In the genomic region with DNA sequence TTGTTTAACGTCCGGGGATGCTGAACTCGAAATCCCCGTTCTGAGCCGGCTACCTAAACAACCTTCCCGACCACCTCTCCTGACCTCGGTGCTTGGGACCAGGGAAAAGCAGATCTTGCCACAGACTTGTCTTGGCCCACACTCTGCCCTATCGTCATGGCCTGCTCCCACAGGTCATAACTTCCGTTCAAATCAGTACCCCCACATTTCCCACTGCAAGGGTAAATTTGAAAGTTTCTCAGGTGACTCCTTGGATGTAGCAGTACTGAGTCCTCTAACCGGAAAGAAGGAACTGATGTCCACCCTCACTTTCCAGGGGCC, we compare ENCODE assay signal across 8 cellular contexts. TPM values are rescaled to one million over a fixed set of nuclear protein-coding genes. Genes with fewer than 3 reads are reported as not detected.
DNase-seq lines count a peak whose midpoint lies in the region; ATAC-seq, FAIRE-seq and TF ChIP-seq lines count a peak whose summit lies in the region.

No MANE protein-coding gene starts in this region.

- H3K4me3 Mint-ChIP-seq in Calu3 (ENCODE audit: low read depth, unreplicated experiment), result peak overlapping the region; percentile 88

- no peaks in the 10 kb centered on the region for H3K9me3 Mint-ChIP-seq in Calu3 (ENCODE audit: low read depth, unreplicated experiment)

- POLR2A ChIA-PET in GM12878 (lab: Charles Lee), result interaction anchor here (0.6 to 6.2 kb wide), 8 partner anchors 9 to 176 kb away, joined by 3 to 73 read pairs (median 4); a partner anchor contains a TSS

- no peak overlapping the region for H2BK15ac ChIP-seq in mesendoderm (replicated peaks; ENCODE audit: low read depth)

- H3K9ac ChIP-seq in GM12878 (ENCODE audit: control insufficient read depth, insufficient read depth, low read length) (peak overlapping the region; percentile 67), mesendoderm (ENCODE audit: low read length) (peak overlapping the region; percentile 70)

- no peak overlapping the region for H3K4ac ChIP-seq in mesendoderm (ENCODE audit: low read depth, low read length)

- in situ Hi-C loops in GM12878 (cut with MboI), result no loop called here

- H3K9me3 ChIP-seq in GM12878 (replicated peaks; ENCODE audit: control insufficient read depth, insufficient read depth, low read length), result no peaks in the 10 kb centered on the region

- H4K8ac ChIP-seq in mesendoderm (ENCODE audit: low read depth, low read length), result no peak overlapping the region

- 0 out of 4 replicates have a peak, but pooled peaks of 1 of the 2 experiments have one; percentile 20 for TF ChIP-seq EP300 in GM12878 (IDR thresholded peaks at IDR 0.05; ENCODE audit: borderline replicate concordance in 1 of 2, control insufficient read depth in 1 of 2, low read depth in 2 of 2, low read length in 2 of 2)

- 13% methylated on average over 10 of the region's 10 CpGs for WGBS in GM12878 (ENCODE audit: insufficient coverage, insufficient replicate concordance, low lambda C conversion rate, missing lambda C conversion rate)
- no CpG with 5 or more reads among the region's 10 CpGs for WGBS in mesendoderm (ENCODE audit: extremely low coverage, insufficient coverage, low lambda C conversion rate)

- H3K27ac Mint-ChIP-seq in Calu3 (ENCODE audit: unreplicated experiment), result no peak overlapping the region

- ATAC-seq in HG02970 (IDR thresholded peaks at IDR 0.05; ENCODE audit: low FRiP score, unreplicated experiment), result peak; percentile 11
- ATAC-seq in GM12878, result peak; percentile 10
- ATAC-seq in GM19324 (IDR thresholded peaks at IDR 0.05; ENCODE audit: low FRiP score, unreplicated experiment), result no peak

- H3K27me3 Mint-ChIP-seq in Calu3 (ENCODE audit: unreplicated experiment), result no peaks in the 10 kb centered on the region

- BruUV-seq in Calu3 (replicated peaks; lab: Mats Ljungman, UMichigan) (TSS peak; percentile 90), GM12878 (replicated peaks; lab: Mats Ljungman, UMichigan) (TSS peak; percentile 97)

- H2AK5ac ChIP-seq in mesendoderm (ENCODE audit: low read length), result no peak overlapping the region

- H3K56ac ChIP-seq in mesendoderm (ENCODE audit: low read length), result peak overlapping the region; percentile 86

- no peak overlapping the region for H2BK5ac ChIP-seq in mesendoderm (ENCODE audit: low read length)

- DNase-seq in Calu3 (no peak), GM12878 (ENCODE audit: low read depth, low spot score) (no peak), mesendoderm (no peak), urothelium cell line (ENCODE audit: low spot score) (no peak), NCI-H524 treated with DMSO at 0.1 percent for 48 hours (lab: John Stamatoyannopoulos, UW) (no peak), SW 1271 (lab: John Stamatoyannopoulos, UW) (no peak)

- TF ChIP-seq RAD21 in GM12878 (IDR thresholded peaks at IDR 0.05; ENCODE audit: insufficient read depth, low read depth, low read length), result no peak

- TF ChIP-seq CTCF in Calu3 (IDR thresholded peaks at IDR 0.05; ENCODE audit: unreplicated experiment) (no peak), GM12878 (IDR thresholded peaks at IDR 0.05 in 2 of 3, conservative IDR thresholded peaks at IDR 0.05 in 1 of 3; ENCODE audit: control insufficient read depth in 2 of 3, extremely low read depth in 1 of 3, insufficient read depth in 1 of 3, low read depth in 3 of 3, low read length in 3 of 3) (no peak)

- RAD21 ChIA-PET in GM12878 (lab: Charles Lee; ENCODE audit: unreplicated experiment), result interaction anchor here (1.0 to 3.3 kb wide), 10 partner anchors 10 to 350 kb away, joined by 3 to 17 read pairs (median 10); a partner anchor contains a TSS

- H4K20me1 ChIP-seq in GM12878 (ENCODE audit: control insufficient read depth, insufficient read depth), result no peaks in the 10 kb centered on the region

- H3K36me3 Mint-ChIP-seq in Calu3 (ENCODE audit: insufficient read depth, unreplicated experiment), result peaks cover 61% of the 10 kb centered on the region

- H4K5ac ChIP-seq in mesendoderm (ENCODE audit: low read length), result no peak overlapping the region

- CTCF ChIA-PET in Calu3 (lab: Charles Lee), result interaction anchor here (0.6 to 1.4 kb wide), 4 partner anchors 8 to 100 kb away, joined by 3 to 4 read pairs (median 3); a partner anchor contains a TSS
- CTCF ChIA-PET in GM12878 (lab: Yijun Ruan, JAX), result interaction anchor here (0.7 to 6.0 kb wide), 13 partner anchors 8 to 100 kb away, joined by 3 to 56 read pairs (median 4); a partner anchor contains a TSS

- H3K27ac ChIP-seq in GM12878 (ENCODE audit: control insufficient read depth, insufficient read depth) (peak overlapping the region; percentile 89), mesendoderm (ENCODE audit: low read depth, low read length) (peak overlapping the region; percentile 5)

- peaks cover 33% of the 10 kb centered on the region for H3K79me2 ChIP-seq in GM12878 (ENCODE audit: control insufficient read depth, insufficient read depth, low read length)
- peaks cover 7% of the 10 kb centered on the region for H3K79me2 ChIP-seq in mesendoderm (ENCODE audit: control insufficient read depth, insufficient read depth, low read length)

- H3K4me3 ChIP-seq in GM12878 (peak overlapping the region; percentile 60), mesendoderm (ENCODE audit: low read length) (no peak overlapping the region)

- H3K4me1 ChIP-seq in GM12878 (ENCODE audit: control insufficient read depth, insufficient read depth, low read length), result peaks cover 8% of the 10 kb centered on the region
- peaks cover 2% of the 10 kb centered on the region for H3K4me1 ChIP-seq in mesendoderm (ENCODE audit: control insufficient read depth, low read depth, low read length)

- H2BK120ac ChIP-seq in mesendoderm (ENCODE audit: low read depth, low read length), result no peak overlapping the region

- peaks cover 8% of the 10 kb centered on the region for H3K79me1 ChIP-seq in mesendoderm (ENCODE audit: low read length)

- H3K4me2 ChIP-seq in GM12878 (ENCODE audit: control insufficient read depth, insufficient read depth), result peak overlapping the region; percentile 89
- peak overlapping the region; percentile 76 for H3K4me2 ChIP-seq in mesendoderm (ENCODE audit: low read length)

- peak overlapping the region; percentile 85 for H2AFZ ChIP-seq in GM12878 (ENCODE audit: control insufficient read depth, low read depth, low read length)

- SMC1A ChIA-PET in GM12878 (lab: Charles Lee; ENCODE audit: uncharacterized antibody, unreplicated experiment), result interaction anchor here (0.6 to 2.6 kb wide), 12 partner anchors 8 to 262 kb away, joined by 3 to 19 read pairs (median 4); a partner anchor contains a TSS

- peaks cover 22% of the 10 kb centered on the region for H3K4me1 Mint-ChIP-seq in Calu3 (ENCODE audit: low read depth, unreplicated experiment)

- no peak for TF ChIP-seq POLR2A in GM12878 (IDR thresholded peaks at IDR 0.05; ENCODE audit: low read depth, low read length)

- H3K27me3 ChIP-seq in GM12878 (replicated peaks in 1 of 2; ENCODE audit: control insufficient read depth in 2 of 2, insufficient read depth in 2 of 2, low read length in 1 of 2) (no peaks in the 10 kb centered on the region), mesendoderm (ENCODE audit: insufficient read depth, low read length, poor library complexity) (no peaks in the 10 kb centered on the region)

- H3K18ac ChIP-seq in mesendoderm (ENCODE audit: low read length), result no peak overlapping the region

- intact Hi-C loops in Calu3 (cut with micrococcal nuclease; ENCODE audit: unreplicated experiment) (no loop called here), GM12878 (cut with micrococcal nuclease; ENCODE audit: unreplicated experiment) (loop anchor here (1.0 to 10.0 kb wide), 3 partner anchors 10 to 435 kb away; a partner anchor contains a TSS)

- FAIRE-seq in GM12878 (lab: Jason Lieb, UNC), result no peak
- no peak for FAIRE-seq in urothelium cell line (lab: Jason Lieb, UNC)

- no peak overlapping the region for H3K23ac ChIP-seq in mesendoderm (ENCODE audit: low read length)

- H3K36me3 ChIP-seq in GM12878 (ENCODE audit: control insufficient read depth in 2 of 2, insufficient read depth in 2 of 2, low read length in 1 of 2) (peaks cover 8 to 15% of the 10 kb centered on the region in 2 experiments), mesendoderm (ENCODE audit: control insufficient read depth, insufficient read depth, low read length) (peaks cover 28% of the 10 kb centered on the region)

RNA-seq across cellular contexts. Expression of a gene that starts 0.6 kb away (rescaled TPM):
- total RNA-seq in Calu3 (2022) (65.3 and 70.9 TPM in 2 replicates), GM12878 (2014; rRNA removed) (54.0 and 63.9 TPM in 2 replicates), GM12878 (2014; rRNA removed; fragmentation: Illumina TruSeq; extraction: Trizol) (55.1 and 55.6 TPM in 2 replicates), GM12878 (2021) (61.4 and 66.1 TPM in 2 replicates)
- total RNA-seq in GM12878 (2013; cell fraction: nucleolus; rRNA removed), result 86.0 and 99.3 TPM in 2 replicates
- 38.1 TPM for polyA plus RNA-seq in GM12878 (2011; ENCODE audit: low read depth)
- polyA plus RNA-seq in GM12878 (2011; rRNA removed) (72.6 and 75.2 TPM in 2 replicates), GM12878 (2014; fragmentation: Illumina TruSeq; extraction: Trizol) (70.4 and 72.4 TPM in 2 replicates), GM12878 (2014; fragmentation: Nextera tagmentation; extraction: Ambion mirVana) (10 to 100 TPM; 60.7 to 65.7 TPM), GM12878 (2014; rRNA removed) (52.9 and 55.0 TPM in 2 replicates), GM12878 (2016; fragmentation: Nextera tagmentation; extraction: Ambion mirVana) (10 to 100 TPM; 60.5 to 61.9 TPM)
- 75.3 and 79.2 TPM in 2 replicates for polyA plus RNA-seq in GM12878 (2011; cell fraction: cytosol; rRNA removed)
- 84.1 and 96.7 TPM in 2 replicates for polyA plus RNA-seq in GM12878 (2011; cell fraction: nucleus; rRNA removed)
- polyA plus RNA-seq in GM12878 (2012), result 28.1 and 30.3 TPM in 2 replicates
- polyA minus RNA-seq in GM12878 (2011; rRNA and poly(A)+ RNA removed), result 88.0 and 92.9 TPM in 2 replicates
- 33.0 and 43.8 TPM in 2 replicates for polyA minus RNA-seq in GM12878 (2011; cell fraction: cytosol; rRNA and poly(A)+ RNA removed)
- polyA minus RNA-seq in GM12878 (2011; cell fraction: nucleus; rRNA and poly(A)+ RNA removed), result 27.3 and 65.8 TPM in 2 replicates
- 47.3 TPM for polyA plus RNA-seq in mesendoderm (2013, experiment 1 of 2)
- 49.8 TPM for polyA plus RNA-seq in mesendoderm (2013, experiment 2 of 2)

RNA-seq across cellular contexts. Expression of a gene that starts 9.6 kb away (rescaled TPM):
- total RNA-seq in Calu3 (2022) (101 and 113 TPM in 2 replicates), GM12878 (2014; rRNA removed) (96.2 and 106 TPM in 2 replicates), GM12878 (2014; rRNA removed; fragmentation: Illumina TruSeq; extraction: Trizol) (103 and 113 TPM in 2 replicates), GM12878 (2021) (105 and 115 TPM in 2 replicates)
- total RNA-seq in GM12878 (2013; cell fraction: nucleolus; rRNA removed), result 38.4 and 43.2 TPM in 2 replicates
- polyA plus RNA-seq in GM12878 (2011; ENCODE audit: low read depth), result 71.5 TPM
- polyA plus RNA-seq in GM12878 (2011; rRNA removed) (175 and 221 TPM in 2 replicates), GM12878 (2014; fragmentation: Illumina TruSeq; extraction: Trizol) (125 and 129 TPM in 2 replicates), GM12878 (2014; fragmentation: Nextera tagmentation; extraction: Ambion mirVana) (10 to 100 TPM; 54.3 to 71.6 TPM), GM12878 (2014; rRNA removed) (106 and 118 TPM in 2 replicates), GM12878 (2016; fragmentation: Nextera tagmentation; extraction: Ambion mirVana) (100 to 1,000 TPM; 175 to 195 TPM)
- 284 and 348 TPM in 2 replicates for polyA plus RNA-seq in GM12878 (2011; cell fraction: cytosol; rRNA removed)
- 231 and 240 TPM in 2 replicates for polyA plus RNA-seq in GM12878 (2011; cell fraction: nucleus; rRNA removed)
- polyA plus RNA-seq in GM12878 (2012), result 53.0 and 76.1 TPM in 2 replicates
- 257 and 258 TPM in 2 replicates for polyA minus RNA-seq in GM12878 (2011; rRNA and poly(A)+ RNA removed)
- 104 and 113 TPM in 2 replicates for polyA minus RNA-seq in GM12878 (2011; cell fraction: cytosol; rRNA and poly(A)+ RNA removed)
- polyA minus RNA-seq in GM12878 (2011; cell fraction: nucleus; rRNA and poly(A)+ RNA removed), result 50.1 and 66.8 TPM in 2 replicates
- 154 TPM for polyA plus RNA-seq in mesendoderm (2013, experiment 1 of 2)
- 151 TPM for polyA plus RNA-seq in mesendoderm (2013, experiment 2 of 2)

RNA-seq across cellular contexts. Expression of a gene that starts 36.5 kb away (rescaled TPM):
- total RNA-seq in Calu3 (2022) (0.85 and 1.0 TPM in 2 replicates), GM12878 (2014; rRNA removed) (0.87 and 1.2 TPM in 2 replicates), GM12878 (2014; rRNA removed; fragmentation: Illumina TruSeq; extraction: Trizol) (0.27 and 0.37 TPM in 2 replicates), GM12878 (2021) (0.66 and 0.69 TPM in 2 replicates)
- total RNA-seq in GM12878 (2013; cell fraction: nucleolus; rRNA removed), result 3.3 and 4.7 TPM in 2 replicates
- polyA plus RNA-seq in GM12878 (2011; ENCODE audit: low read depth), result 0.84 TPM
- polyA plus RNA-seq in GM12878 (2011; rRNA removed) (0.69 and 1.1 TPM in 2 replicates), GM12878 (2014; fragmentation: Illumina TruSeq; extraction: Trizol) (0.17 and 0.66 TPM in 2 replicates), GM12878 (2014; fragmentation: Nextera tagmentation; extraction: Ambion mirVana) (1 to 10 TPM in 1 of 2 experiments, under 1 TPM in 1; 0.68 to 1.3 TPM), GM12878 (2014; rRNA removed) (1.3 and 1.5 TPM in 2 replicates), GM12878 (2016; fragmentation: Nextera tagmentation; extraction: Ambion mirVana) (1 to 10 TPM in 1 of 2 experiments, under 1 TPM in 1; 0.97 to 1.5 TPM)
- polyA plus RNA-seq in GM12878 (2011; cell fraction: cytosol; rRNA removed), result 0.59 and 0.61 TPM in 2 replicates
- 1.9 and 2.3 TPM in 2 replicates for polyA plus RNA-seq in GM12878 (2011; cell fraction: nucleus; rRNA removed)
- 0.94 and 1.6 TPM in 2 replicates for polyA plus RNA-seq in GM12878 (2012)
- polyA minus RNA-seq in GM12878 (2011; rRNA and poly(A)+ RNA removed), result 0.88 and 1.6 TPM in 2 replicates
- 0.94 TPM in 2 replicates for polyA minus RNA-seq in GM12878 (2011; cell fraction: cytosol; rRNA and poly(A)+ RNA removed)
- polyA minus RNA-seq in GM12878 (2011; cell fraction: nucleus; rRNA and poly(A)+ RNA removed), result 2.4 and 2.8 TPM in 2 replicates
- polyA plus RNA-seq in mesendoderm (2013, experiment 1 of 2), result 1.1 TPM
- polyA plus RNA-seq in mesendoderm (2013, experiment 2 of 2), result 1.2 TPM

RNA-seq across cellular contexts. Expression of a gene that starts 37.3 kb away (rescaled TPM):
- total RNA-seq in Calu3 (2022) (30.4 and 32.1 TPM in 2 replicates), GM12878 (2014; rRNA removed) (71.8 and 84.5 TPM in 2 replicates), GM12878 (2014; rRNA removed; fragmentation: Illumina TruSeq; extraction: Trizol) (57.1 and 59.5 TPM in 2 replicates), GM12878 (2021) (58.8 and 60.4 TPM in 2 replicates)
- 46.0 and 58.5 TPM in 2 replicates for total RNA-seq in GM12878 (2013; cell fraction: nucleolus; rRNA removed)
- 32.7 TPM for polyA plus RNA-seq in GM12878 (2011; ENCODE audit: low read depth)
- polyA plus RNA-seq in GM12878 (2011; rRNA removed) (77.0 and 98.3 TPM in 2 replicates), GM12878 (2014; fragmentation: Illumina TruSeq; extraction: Trizol) (51.8 and 73.5 TPM in 2 replicates), GM12878 (2014; fragmentation: Nextera tagmentation; extraction: Ambion mirVana) (10 to 100 TPM; 14.9 to 33.0 TPM), GM12878 (2014; rRNA removed) (64.7 and 73.5 TPM in 2 replicates), GM12878 (2016; fragmentation: Nextera tagmentation; extraction: Ambion mirVana) (10 to 100 TPM; 49.4 to 58.2 TPM)
- 60.2 and 60.8 TPM in 2 replicates for polyA plus RNA-seq in GM12878 (2011; cell fraction: cytosol; rRNA removed)
- 62.2 and 82.8 TPM in 2 replicates for polyA plus RNA-seq in GM12878 (2011; cell fraction: nucleus; rRNA removed)
- 41.9 and 54.9 TPM in 2 replicates for polyA plus RNA-seq in GM12878 (2012)
- 60.3 and 76.5 TPM in 2 replicates for polyA minus RNA-seq in GM12878 (2011; rRNA and poly(A)+ RNA removed)
- polyA minus RNA-seq in GM12878 (2011; cell fraction: cytosol; rRNA and poly(A)+ RNA removed), result 11.2 and 23.1 TPM in 2 replicates
- polyA minus RNA-seq in GM12878 (2011; cell fraction: nucleus; rRNA and poly(A)+ RNA removed), result 26.0 and 33.6 TPM in 2 replicates
- polyA plus RNA-seq in mesendoderm (2013, experiment 1 of 2), result 36.7 TPM
- 35.9 TPM for polyA plus RNA-seq in mesendoderm (2013, experiment 2 of 2)

RNA-seq across cellular contexts. Expression of a gene that starts 48.0 kb away (rescaled TPM):
- total RNA-seq in Calu3 (2022) (112 and 121 TPM in 2 replicates), GM12878 (2014; rRNA removed) (16.7 and 17.8 TPM in 2 replicates), GM12878 (2014; rRNA removed; fragmentation: Illumina TruSeq; extraction: Trizol) (10.5 and 13.5 TPM in 2 replicates), GM12878 (2021) (51.5 and 56.9 TPM in 2 replicates)
- total RNA-seq in GM12878 (2013; cell fraction: nucleolus; rRNA removed), result 43.0 and 46.7 TPM in 2 replicates
- polyA plus RNA-seq in GM12878 (2011; ENCODE audit: low read depth), result 23.9 TPM
- polyA plus RNA-seq in GM12878 (2011; rRNA removed) (7.9 and 20.4 TPM in 2 replicates), GM12878 (2014; fragmentation: Illumina TruSeq; extraction: Trizol) (8.3 and 24.5 TPM in 2 replicates), GM12878 (2014; fragmentation: Nextera tagmentation; extraction: Ambion mirVana) (1 to 10 TPM; 3.0 TPM), GM12878 (2014; rRNA removed) (21.4 and 23.0 TPM in 2 replicates), GM12878 (2016; fragmentation: Nextera tagmentation; extraction: Ambion mirVana) (10 to 100 TPM; 43.8 to 53.7 TPM)
- 30.1 and 31.1 TPM in 2 replicates for polyA plus RNA-seq in GM12878 (2011; cell fraction: cytosol; rRNA removed)
- 57.3 and 57.9 TPM in 2 replicates for polyA plus RNA-seq in GM12878 (2011; cell fraction: nucleus; rRNA removed)
- polyA plus RNA-seq in GM12878 (2012), result 47.1 and 60.2 TPM in 2 replicates
- polyA minus RNA-seq in GM12878 (2011; rRNA and poly(A)+ RNA removed), result 43.4 and 68.8 TPM in 2 replicates
- polyA minus RNA-seq in GM12878 (2011; cell fraction: cytosol; rRNA and poly(A)+ RNA removed), result 30.1 and 34.1 TPM in 2 replicates
- 24.3 and 36.3 TPM in 2 replicates for polyA minus RNA-seq in GM12878 (2011; cell fraction: nucleus; rRNA and poly(A)+ RNA removed)
- 11.7 TPM for polyA plus RNA-seq in mesendoderm (2013, experiment 1 of 2)
- polyA plus RNA-seq in mesendoderm (2013, experiment 2 of 2), result 11.5 TPM
